2 cellular contexts compared by ENCODE assay signal in genomic region chr1:185157599-185158469, GRCh38.
TF ChIP-seq lines count a peak whose summit lies in the region.

No MANE protein-coding gene starts in this region.

TF ChIP-seq in K562, 482 proteins besides CTCF, POLR2A, EP300 and RAD21 (continues in another document):
- TF ChIP-seq NELFE (IDR thresholded peaks at IDR 0.05; ENCODE audit: insufficient read depth, insufficient read length) (no peak), CHD2 (IDR thresholded peaks at IDR 0.05; ENCODE audit: low read depth, low read length) (no peak), HSF4 (CRISPR knock-in tag; IDR thresholded peaks at IDR 0.05; ENCODE audit: borderline replicate concordance) (no peak), RBM22 (IDR thresholded peaks at IDR 0.05; ENCODE audit: low read depth, low read length, poor library complexity, severe bottlenecking) (no peak), MEIS2 (IDR thresholded peaks at IDR 0.05; ENCODE audit: partially characterized antibody) (no peak), CBFA2T3 (IDR thresholded peaks at IDR 0.05) (no peak), ZNF717 (CRISPR knock-in tag; IDR thresholded peaks at IDR 0.05) (no peak), FOXJ3 (CRISPR knock-in tag; IDR thresholded peaks at IDR 0.05) (no peak), E2F3 (CRISPR knock-in tag; IDR thresholded peaks at IDR 0.05) (no peak)
- TF ChIP-seq, protein P1, sequence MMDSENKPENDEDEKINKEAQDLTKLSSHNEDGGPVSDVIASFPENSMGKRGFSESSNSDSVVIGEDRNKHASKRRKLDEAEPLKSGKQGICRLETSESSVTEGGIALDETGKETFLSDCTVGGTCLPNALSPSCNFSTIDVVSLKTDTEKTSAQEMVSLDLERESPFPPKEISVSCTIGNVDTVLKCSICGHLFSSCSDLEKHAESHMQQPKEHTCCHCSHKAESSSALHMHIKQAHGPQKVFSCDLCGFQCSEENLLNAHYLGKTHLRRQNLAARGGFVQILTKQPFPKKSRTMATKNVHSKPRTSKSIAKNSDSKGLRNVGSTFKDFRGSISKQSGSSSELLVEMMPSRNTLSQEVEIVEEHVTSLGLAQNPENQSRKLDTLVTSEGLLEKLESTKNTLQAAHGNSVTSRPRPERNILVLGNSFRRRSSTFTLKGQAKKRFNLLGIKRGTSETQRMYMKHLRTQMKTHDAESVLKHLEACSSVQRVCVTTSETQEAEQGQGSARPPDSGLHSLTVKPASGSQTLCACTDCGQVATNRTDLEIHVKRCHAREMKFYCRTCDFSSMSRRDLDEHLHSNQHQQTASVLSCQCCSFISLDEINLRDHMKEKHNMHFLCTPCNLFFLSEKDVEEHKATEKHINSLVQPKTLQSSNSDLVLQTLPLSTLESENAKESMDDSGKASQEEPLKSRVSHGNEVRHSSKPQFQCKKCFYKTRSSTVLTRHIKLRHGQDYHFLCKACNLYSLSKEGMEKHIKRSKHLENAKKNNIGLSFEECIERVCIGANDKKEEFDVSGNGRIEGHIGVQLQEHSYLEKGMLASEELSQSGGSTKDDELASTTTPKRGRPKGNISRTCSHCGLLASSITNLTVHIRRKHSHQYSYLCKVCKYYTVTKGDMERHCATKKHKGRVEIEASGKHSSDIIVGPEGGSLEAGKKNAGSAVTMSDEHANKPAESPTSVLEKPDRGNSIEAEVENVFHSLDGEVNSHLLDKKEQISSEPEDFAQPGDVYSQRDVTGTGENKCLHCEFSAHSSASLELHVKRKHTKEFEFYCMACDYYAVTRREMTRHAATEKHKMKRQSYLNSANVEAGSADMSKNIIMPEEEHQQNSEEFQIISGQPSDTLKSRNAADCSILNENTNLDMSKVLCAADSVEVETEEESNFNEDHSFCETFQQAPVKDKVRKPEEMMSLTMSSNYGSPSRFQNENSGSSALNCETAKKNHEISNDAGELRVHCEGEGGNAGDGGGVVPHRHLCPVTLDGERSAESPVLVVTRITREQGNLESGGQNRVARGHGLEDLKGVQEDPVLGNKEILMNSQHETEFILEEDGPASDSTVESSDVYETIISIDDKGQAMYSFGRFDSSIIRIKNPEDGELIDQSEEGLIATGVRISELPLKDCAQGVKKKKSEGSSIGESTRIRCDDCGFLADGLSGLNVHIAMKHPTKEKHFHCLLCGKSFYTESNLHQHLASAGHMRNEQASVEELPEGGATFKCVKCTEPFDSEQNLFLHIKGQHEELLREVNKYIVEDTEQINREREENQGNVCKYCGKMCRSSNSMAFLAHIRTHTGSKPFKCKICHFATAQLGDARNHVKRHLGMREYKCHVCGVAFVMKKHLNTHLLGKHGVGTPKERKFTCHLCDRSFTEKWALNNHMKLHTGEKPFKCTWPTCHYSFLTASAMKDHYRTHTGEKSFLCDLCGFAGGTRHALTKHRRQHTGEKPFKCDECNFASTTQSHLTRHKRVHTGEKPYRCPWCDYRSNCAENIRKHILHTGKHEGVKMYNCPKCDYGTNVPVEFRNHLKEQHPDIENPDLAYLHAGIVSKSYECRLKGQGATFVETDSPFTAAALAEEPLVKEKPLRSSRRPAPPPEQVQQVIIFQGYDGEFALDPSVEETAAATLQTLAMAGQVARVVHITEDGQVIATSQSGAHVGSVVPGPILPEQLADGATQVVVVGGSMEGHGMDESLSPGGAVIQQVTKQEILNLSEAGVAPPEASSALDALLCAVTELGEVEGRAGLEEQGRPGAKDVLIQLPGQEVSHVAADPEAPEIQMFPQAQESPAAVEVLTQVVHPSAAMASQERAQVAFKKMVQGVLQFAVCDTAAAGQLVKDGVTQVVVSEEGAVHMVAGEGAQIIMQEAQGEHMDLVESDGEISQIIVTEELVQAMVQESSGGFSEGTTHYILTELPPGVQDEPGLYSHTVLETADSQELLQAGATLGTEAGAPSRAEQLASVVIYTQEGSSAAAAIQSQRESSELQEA (IDR thresholded peaks at IDR 0.05; ENCODE audit: low read depth), result no peak; the same call in 1 of the 2 replicates
- TF ChIP-seq, protein P2, sequence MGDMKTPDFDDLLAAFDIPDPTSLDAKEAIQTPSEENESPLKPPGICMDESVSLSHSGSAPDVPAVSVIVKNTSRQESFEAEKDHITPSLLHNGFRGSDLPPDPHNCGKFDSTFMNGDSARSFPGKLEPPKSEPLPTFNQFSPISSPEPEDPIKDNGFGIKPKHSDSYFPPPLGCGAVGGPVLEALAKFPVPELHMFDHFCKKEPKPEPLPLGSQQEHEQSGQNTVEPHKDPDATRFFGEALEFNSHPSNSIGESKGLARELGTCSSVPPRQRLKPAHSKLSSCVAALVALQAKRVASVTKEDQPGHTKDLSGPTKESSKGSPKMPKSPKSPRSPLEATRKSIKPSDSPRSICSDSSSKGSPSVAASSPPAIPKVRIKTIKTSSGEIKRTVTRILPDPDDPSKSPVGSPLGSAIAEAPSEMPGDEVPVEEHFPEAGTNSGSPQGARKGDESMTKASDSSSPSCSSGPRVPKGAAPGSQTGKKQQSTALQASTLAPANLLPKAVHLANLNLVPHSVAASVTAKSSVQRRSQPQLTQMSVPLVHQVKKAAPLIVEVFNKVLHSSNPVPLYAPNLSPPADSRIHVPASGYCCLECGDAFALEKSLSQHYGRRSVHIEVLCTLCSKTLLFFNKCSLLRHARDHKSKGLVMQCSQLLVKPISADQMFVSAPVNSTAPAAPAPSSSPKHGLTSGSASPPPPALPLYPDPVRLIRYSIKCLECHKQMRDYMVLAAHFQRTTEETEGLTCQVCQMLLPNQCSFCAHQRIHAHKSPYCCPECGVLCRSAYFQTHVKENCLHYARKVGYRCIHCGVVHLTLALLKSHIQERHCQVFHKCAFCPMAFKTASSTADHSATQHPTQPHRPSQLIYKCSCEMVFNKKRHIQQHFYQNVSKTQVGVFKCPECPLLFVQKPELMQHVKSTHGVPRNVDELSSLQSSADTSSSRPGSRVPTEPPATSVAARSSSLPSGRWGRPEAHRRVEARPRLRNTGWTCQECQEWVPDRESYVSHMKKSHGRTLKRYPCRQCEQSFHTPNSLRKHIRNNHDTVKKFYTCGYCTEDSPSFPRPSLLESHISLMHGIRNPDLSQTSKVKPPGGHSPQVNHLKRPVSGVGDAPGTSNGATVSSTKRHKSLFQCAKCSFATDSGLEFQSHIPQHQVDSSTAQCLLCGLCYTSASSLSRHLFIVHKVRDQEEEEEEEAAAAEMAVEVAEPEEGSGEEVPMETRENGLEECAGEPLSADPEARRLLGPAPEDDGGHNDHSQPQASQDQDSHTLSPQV (IDR thresholded peaks at IDR 0.05), result no peak
- TF ChIP-seq, protein P3, sequence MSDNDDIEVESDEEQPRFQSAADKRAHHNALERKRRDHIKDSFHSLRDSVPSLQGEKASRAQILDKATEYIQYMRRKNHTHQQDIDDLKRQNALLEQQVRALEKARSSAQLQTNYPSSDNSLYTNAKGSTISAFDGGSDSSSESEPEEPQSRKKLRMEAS (CRISPR knock-in tag; IDR thresholded peaks at IDR 0.05), result no peak

TF ChIP-seq in HepG2, 621 proteins besides CTCF, POLR2A, EP300 and RAD21 (continues in another document):
- 0 out of 2 replicates have a peak, but pooled peaks have one; percentile 0 for TF ChIP-seq ZNF350 (CRISPR knock-in tag; IDR thresholded peaks at IDR 0.05; ENCODE audit: borderline replicate concordance, low read depth)
- no peak for TF ChIP-seq ZNF556 (CRISPR knock-in tag; IDR thresholded peaks at IDR 0.05; ENCODE audit: borderline replicate concordance)
- TF ChIP-seq DPF2 (CRISPR knock-in tag; IDR thresholded peaks at IDR 0.05; ENCODE audit: borderline replicate concordance, low read depth), result no peak
- TF ChIP-seq USF2 (IDR thresholded peaks at IDR 0.05; ENCODE audit: low read depth, low read length), result no peak
- peak; percentile 32; the same call in 1 of the 2 replicates for TF ChIP-seq USF2 (CRISPR knock-in tag; IDR thresholded peaks at IDR 0.05; ENCODE audit: borderline replicate concordance)
- TF ChIP-seq SOX13 (IDR thresholded peaks at IDR 0.05), result no peak
- no peak for TF ChIP-seq SOX13 (CRISPR knock-in tag; conservative IDR thresholded peaks at IDR 0.05 in 1 of 2, IDR thresholded peaks at IDR 0.05 in 1 of 2)
- TF ChIP-seq ZFP91 (CRISPR knock-in tag; IDR thresholded peaks at IDR 0.05; ENCODE audit: borderline replicate concordance), result no peak
- no peak for TF ChIP-seq TP53 (CRISPR knock-in tag; conservative IDR thresholded peaks at IDR 0.05)
- TF ChIP-seq, protein P4, sequence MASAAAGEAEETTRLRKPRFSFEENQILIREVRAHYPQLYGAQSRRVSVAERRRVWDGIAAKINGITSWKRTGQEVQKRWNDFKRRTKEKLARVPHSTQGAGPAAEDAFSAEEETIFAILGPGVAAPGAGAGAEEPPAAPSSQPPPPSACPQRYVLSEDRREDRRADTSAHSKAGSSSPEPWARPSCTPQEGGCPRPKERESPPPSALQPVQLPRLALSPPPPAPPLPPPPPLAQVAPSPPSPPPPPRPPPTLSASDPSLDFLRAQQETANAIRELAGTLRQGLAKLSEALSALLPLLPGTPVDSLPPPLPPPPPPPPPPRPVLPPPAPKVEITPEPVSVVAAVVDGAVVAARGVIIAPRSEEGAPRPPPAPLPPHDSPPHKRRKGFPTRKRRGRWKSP (CRISPR knock-in tag; IDR thresholded peaks at IDR 0.05), result no peak
- no peak for TF ChIP-seq ZNF83 (CRISPR knock-in tag; IDR thresholded peaks at IDR 0.05; ENCODE audit: borderline replicate concordance)
- no peak for TF ChIP-seq FOXP1 (IDR thresholded peaks at IDR 0.05)
- no peak for TF ChIP-seq FOXP1 (CRISPR knock-in tag; IDR thresholded peaks at IDR 0.05)
- TF ChIP-seq BRF2 (CRISPR knock-in tag; IDR thresholded peaks at IDR 0.05), result no peak
- TF ChIP-seq SNAI1 (CRISPR knock-in tag; IDR thresholded peaks at IDR 0.05; ENCODE audit: borderline replicate concordance), result peak; percentile 87; the same call in 1 of the 2 replicates
- no peak for TF ChIP-seq ZNF496 (CRISPR knock-in tag; IDR thresholded peaks at IDR 0.05; ENCODE audit: insufficient replicate concordance)
- no peak for TF ChIP-seq ZNF333 (CRISPR knock-in tag; IDR thresholded peaks at IDR 0.05; ENCODE audit: borderline replicate concordance)
- TF ChIP-seq, protein P5, sequence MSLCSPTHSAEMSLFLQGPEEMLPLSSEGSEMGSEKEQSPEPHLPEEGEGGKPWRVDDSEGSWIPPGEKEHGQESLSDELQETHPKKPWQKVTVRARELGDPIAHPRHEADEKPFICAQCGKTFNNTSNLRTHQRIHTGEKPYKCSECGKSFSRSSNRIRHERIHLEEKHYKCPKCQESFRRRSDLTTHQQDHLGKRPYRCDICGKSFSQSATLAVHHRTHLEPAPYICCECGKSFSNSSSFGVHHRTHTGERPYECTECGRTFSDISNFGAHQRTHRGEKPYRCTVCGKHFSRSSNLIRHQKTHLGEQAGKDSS (CRISPR knock-in tag; IDR thresholded peaks at IDR 0.05; ENCODE audit: borderline replicate concordance, low read depth), result 0 out of 2 replicates have a peak, but pooled peaks have one; percentile 2
- TF ChIP-seq ZNF546 (CRISPR knock-in tag; conservative IDR thresholded peaks at IDR 0.05), result no peak
- no peak for TF ChIP-seq HMGXB3 (CRISPR knock-in tag; IDR thresholded peaks at IDR 0.05; ENCODE audit: borderline replicate concordance)
